ENCODE assay signal across 1 cellular context in the genomic region with DNA sequence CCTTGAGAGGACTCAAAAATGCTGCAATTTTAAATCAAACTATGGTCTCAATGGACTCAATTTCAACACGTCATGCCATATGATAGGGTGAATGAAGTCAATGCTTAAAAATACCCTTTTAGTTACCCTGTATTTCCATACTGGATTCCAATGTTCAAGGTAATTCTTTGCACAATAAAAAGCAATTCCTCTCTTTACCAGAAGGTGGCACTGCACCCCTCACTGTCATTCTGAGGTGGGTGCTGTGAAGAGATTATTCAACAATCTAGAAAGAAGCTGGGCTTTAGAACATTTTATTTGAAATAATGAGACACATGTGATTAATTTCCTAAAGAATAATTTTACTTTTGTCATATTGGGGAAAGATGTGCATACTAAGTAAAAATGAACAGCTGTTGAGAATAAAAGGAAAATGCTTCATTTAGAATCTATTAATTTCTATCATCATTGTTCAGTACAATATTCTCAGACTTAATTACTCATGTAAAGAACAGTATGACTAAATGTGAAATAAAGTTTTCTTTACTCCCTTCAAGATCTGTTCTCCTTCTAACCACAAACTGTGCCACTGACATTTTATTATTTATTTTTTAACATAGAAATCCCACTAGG.
TF ChIP-seq lines count a peak whose summit lies in the region.

No MANE protein-coding gene starts in this region.

TF ChIP-seq in H1, 55 proteins besides CTCF, POLR2A, EP300 and RAD21 (continued from another document):
- TF ChIP-seq, protein P1, sequence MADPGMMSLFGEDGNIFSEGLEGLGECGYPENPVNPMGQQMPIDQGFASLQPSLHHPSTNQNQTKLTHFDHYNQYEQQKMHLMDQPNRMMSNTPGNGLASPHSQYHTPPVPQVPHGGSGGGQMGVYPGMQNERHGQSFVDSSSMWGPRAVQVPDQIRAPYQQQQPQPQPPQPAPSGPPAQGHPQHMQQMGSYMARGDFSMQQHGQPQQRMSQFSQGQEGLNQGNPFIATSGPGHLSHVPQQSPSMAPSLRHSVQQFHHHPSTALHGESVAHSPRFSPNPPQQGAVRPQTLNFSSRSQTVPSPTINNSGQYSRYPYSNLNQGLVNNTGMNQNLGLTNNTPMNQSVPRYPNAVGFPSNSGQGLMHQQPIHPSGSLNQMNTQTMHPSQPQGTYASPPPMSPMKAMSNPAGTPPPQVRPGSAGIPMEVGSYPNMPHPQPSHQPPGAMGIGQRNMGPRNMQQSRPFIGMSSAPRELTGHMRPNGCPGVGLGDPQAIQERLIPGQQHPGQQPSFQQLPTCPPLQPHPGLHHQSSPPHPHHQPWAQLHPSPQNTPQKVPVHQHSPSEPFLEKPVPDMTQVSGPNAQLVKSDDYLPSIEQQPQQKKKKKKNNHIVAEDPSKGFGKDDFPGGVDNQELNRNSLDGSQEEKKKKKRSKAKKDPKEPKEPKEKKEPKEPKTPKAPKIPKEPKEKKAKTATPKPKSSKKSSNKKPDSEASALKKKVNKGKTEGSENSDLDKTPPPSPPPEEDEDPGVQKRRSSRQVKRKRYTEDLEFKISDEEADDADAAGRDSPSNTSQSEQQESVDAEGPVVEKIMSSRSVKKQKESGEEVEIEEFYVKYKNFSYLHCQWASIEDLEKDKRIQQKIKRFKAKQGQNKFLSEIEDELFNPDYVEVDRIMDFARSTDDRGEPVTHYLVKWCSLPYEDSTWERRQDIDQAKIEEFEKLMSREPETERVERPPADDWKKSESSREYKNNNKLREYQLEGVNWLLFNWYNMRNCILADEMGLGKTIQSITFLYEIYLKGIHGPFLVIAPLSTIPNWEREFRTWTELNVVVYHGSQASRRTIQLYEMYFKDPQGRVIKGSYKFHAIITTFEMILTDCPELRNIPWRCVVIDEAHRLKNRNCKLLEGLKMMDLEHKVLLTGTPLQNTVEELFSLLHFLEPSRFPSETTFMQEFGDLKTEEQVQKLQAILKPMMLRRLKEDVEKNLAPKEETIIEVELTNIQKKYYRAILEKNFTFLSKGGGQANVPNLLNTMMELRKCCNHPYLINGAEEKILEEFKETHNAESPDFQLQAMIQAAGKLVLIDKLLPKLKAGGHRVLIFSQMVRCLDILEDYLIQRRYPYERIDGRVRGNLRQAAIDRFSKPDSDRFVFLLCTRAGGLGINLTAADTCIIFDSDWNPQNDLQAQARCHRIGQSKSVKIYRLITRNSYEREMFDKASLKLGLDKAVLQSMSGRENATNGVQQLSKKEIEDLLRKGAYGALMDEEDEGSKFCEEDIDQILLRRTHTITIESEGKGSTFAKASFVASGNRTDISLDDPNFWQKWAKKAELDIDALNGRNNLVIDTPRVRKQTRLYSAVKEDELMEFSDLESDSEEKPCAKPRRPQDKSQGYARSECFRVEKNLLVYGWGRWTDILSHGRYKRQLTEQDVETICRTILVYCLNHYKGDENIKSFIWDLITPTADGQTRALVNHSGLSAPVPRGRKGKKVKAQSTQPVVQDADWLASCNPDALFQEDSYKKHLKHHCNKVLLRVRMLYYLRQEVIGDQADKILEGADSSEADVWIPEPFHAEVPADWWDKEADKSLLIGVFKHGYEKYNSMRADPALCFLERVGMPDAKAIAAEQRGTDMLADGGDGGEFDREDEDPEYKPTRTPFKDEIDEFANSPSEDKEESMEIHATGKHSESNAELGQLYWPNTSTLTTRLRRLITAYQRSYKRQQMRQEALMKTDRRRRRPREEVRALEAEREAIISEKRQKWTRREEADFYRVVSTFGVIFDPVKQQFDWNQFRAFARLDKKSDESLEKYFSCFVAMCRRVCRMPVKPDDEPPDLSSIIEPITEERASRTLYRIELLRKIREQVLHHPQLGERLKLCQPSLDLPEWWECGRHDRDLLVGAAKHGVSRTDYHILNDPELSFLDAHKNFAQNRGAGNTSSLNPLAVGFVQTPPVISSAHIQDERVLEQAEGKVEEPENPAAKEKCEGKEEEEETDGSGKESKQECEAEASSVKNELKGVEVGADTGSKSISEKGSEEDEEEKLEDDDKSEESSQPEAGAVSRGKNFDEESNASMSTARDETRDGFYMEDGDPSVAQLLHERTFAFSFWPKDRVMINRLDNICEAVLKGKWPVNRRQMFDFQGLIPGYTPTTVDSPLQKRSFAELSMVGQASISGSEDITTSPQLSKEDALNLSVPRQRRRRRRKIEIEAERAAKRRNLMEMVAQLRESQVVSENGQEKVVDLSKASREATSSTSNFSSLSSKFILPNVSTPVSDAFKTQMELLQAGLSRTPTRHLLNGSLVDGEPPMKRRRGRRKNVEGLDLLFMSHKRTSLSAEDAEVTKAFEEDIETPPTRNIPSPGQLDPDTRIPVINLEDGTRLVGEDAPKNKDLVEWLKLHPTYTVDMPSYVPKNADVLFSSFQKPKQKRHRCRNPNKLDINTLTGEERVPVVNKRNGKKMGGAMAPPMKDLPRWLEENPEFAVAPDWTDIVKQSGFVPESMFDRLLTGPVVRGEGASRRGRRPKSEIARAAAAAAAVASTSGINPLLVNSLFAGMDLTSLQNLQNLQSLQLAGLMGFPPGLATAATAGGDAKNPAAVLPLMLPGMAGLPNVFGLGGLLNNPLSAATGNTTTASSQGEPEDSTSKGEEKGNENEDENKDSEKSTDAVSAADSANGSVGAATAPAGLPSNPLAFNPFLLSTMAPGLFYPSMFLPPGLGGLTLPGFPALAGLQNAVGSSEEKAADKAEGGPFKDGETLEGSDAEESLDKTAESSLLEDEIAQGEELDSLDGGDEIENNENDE (IDR thresholded peaks at IDR 0.05; ENCODE audit: insufficient replicate concordance, low read length): no peak
- TF ChIP-seq SP1 (IDR thresholded peaks at IDR 0.05; ENCODE audit: low read depth, low read length) (no peak), TBP (IDR thresholded peaks at IDR 0.05; ENCODE audit: low read depth, low read length) (no peak), MAFK (IDR thresholded peaks at IDR 0.05; ENCODE audit: low read depth, low read length) (no peak), RNF2 (IDR thresholded peaks at IDR 0.05; ENCODE audit: borderline replicate concordance, low read depth, low read length, missing control alignments, poor library complexity, severe bottlenecking) (no peak)
- TF ChIP-seq, protein P2, sequence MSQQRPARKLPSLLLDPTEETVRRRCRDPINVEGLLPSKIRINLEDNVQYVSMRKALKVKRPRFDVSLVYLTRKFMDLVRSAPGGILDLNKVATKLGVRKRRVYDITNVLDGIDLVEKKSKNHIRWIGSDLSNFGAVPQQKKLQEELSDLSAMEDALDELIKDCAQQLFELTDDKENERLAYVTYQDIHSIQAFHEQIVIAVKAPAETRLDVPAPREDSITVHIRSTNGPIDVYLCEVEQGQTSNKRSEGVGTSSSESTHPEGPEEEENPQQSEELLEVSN (IDR thresholded peaks at IDR 0.05): no peak
